20 cellular contexts compared by ENCODE assay signal in the genomic region with DNA sequence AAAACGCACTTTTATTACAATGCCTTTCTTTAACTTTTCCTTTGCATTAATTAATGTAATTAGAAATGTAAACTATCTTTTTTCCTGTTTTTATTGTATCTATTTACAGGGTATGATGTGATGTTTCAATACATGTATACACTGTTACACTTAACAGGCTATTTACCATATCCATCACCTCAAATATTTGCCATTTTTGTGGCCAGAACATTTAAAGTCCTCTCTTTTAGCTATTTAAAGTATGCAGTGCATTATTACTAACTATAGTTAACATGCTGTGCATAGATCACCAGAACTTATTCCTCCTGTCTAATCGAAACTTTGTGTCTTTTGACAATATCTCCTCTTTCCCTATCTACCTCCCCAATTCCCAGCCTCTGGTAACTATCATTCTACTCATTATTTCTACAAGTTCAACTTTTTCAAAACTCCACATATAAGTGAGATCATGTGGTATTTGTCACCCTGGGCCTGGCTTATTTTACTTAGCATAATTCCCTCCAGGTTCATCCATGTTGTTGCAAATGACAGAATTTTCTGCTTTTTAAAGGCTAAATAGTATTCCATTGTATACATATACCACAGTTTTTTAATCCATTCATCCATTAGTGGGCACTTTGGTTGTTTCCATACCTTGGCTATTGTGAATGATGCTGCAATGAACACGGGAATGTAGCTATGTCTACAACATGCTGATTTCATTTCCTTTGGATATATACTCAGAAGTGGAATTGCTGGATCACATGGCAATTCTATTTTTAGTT. TPM values are rescaled to one million over a fixed set of nuclear protein-coding genes. Genes with fewer than 3 reads are reported as not detected.
DNase-seq lines count a peak whose midpoint lies in the region; FAIRE-seq and TF ChIP-seq lines count a peak whose summit lies in the region.
"Had no signal": no experiment of that assay in that cellular context is flagged by ENCODE, and none has a peak within 500 bp of the region (broad histone marks: within the 10 kb centered on the region; RNA-seq: fewer than 3 reads in every experiment).

No MANE protein-coding gene starts in this region.

- H3K4me3 ChIP-seq in choroid plexus epithelial cell (ENCODE audit: low read depth, low read length) (no peak overlapping the region), A673 (ENCODE audit: low read depth, low read length, poor library complexity, severe bottlenecking) (no peak overlapping the region)
- H3K4me3 ChIP-seq: A549 had no signal

- intact Hi-C loops in A673 (cut with micrococcal nuclease; ENCODE audit: unreplicated experiment), result loop anchor here (5.0 to 10.0 kb wide), 3 partner anchors 320 to 1115 kb away; no protein-coding TSS in a partner anchor

- H3K27me3 ChIP-seq in A673 (replicated peaks; ENCODE audit: insufficient read depth, low read depth, low read length, poor library complexity), result no peaks in the 10 kb centered on the region

- CTCF ChIA-PET in A673 (lab: Charles Lee), result no interaction called here

- peaks cover 9% of the 10 kb centered on the region for H3K4me1 ChIP-seq in A673 (ENCODE audit: insufficient read depth, low read length, poor library complexity, severe bottlenecking)

- H3K9me3 ChIP-seq in A673 (ENCODE audit: low read depth, low read length, poor library complexity, severe bottlenecking), result peaks cover 3% of the 10 kb centered on the region
- H3K9me3 ChIP-seq: A549 had no signal

- H3K27ac ChIP-seq in A673 (ENCODE audit: low read depth, low read length, poor library complexity, severe bottlenecking), result no peak overlapping the region
- H3K27ac ChIP-seq: A549, HL-60 had no signal

- FAIRE-seq in RCC 7860 (lab: Jason Lieb, UNC), result peak; percentile 55
- FAIRE-seq: A549 had no signal

- no peaks in the 10 kb centered on the region for H3K36me3 ChIP-seq in A673 (ENCODE audit: insufficient read depth, low read length, poor library complexity, severe bottlenecking)

- no TSS peak for BruUV-seq in A673 (replicated peaks; lab: Mats Ljungman, UMichigan)

- DNase-seq in CD1c-positive myeloid dendritic cell (ENCODE audit: extremely low spot score) (peak; percentile 36), RCC 7860 (ENCODE audit: low spot score) (no peak), choroid plexus epithelial cell (ENCODE audit: low read depth) (peak; percentile 59), renal cortical epithelial cell (ENCODE audit: low read depth) (peak; percentile 6), NK-92 (lab: John Stamatoyannopoulos, UW; ENCODE audit: unreplicated experiment) (no peak), NCI-H1436 treated with DMSO at 0.1 percent for 48 hours (lab: John Stamatoyannopoulos, UW) (no peak), A673 (ENCODE audit: low spot score) (no peak), DMS53 (lab: John Stamatoyannopoulos, UW) (no peak)
- DNase-seq: CD4-positive, alpha-beta T cell; DND-41; GOT3; HFFc6; MM.1S; NCI-H1105 treated with DMSO at 0.1 percent for 48 hours; NCI-H187 treated with DMSO at 0.1 percent for 48 hours; NCI-H510A; NCI-H82; SHP77 treated with DMSO at 0.1 percent for 48 hours had no signal

- POLR2A ChIA-PET in A673 (lab: Charles Lee; ENCODE audit: low non-redundant PET), result no interaction called here

- TF ChIP-seq CTCF in choroid plexus epithelial cell (conservative IDR thresholded peaks at IDR 0.05; ENCODE audit: low read depth, low read length) (no peak), A673 (conservative IDR thresholded peaks at IDR 0.05; ENCODE audit: low read depth, low read length) (no peak)

RNA-seq across cellular contexts. Expression of gene OR2K2, which starts 32.8 kb away (rescaled TPM):
- total RNA-seq in renal cortical epithelial cell (not detected in 2 replicates), A673 (2021) (not detected in 2 replicates)
- total RNA-seq: CD4-positive, alpha-beta T cell; HFFc6 had no signal

Comparison
In these comparisons a context has a peak if more than half of its experiments do, and no peak if none do; other contexts are left out.
1. DNase-seq: peak in CD1c-positive myeloid dendritic cell (single experiment), choroid plexus epithelial cell (single experiment) and renal cortical epithelial cell (single experiment); none in RCC 7860 (single experiment), NK-92 (single experiment), NCI-H1436 treated with DMSO at 0.1 percent for 48 hours (single experiment), A673 (single experiment) and DMS53 (single experiment).